Comparison of ENCODE assay signal across 21 cellular contexts in genomic region chr13:20336761-20337160, GRCh38.
DNase-seq lines count a peak whose midpoint lies in the region; ATAC-seq, FAIRE-seq and TF ChIP-seq lines count a peak whose summit lies in the region.
"Had no signal": no experiment of that assay in that cellular context is flagged by ENCODE, and none has a peak within 500 bp of the region (broad histone marks: within the 10 kb centered on the region; RNA-seq: fewer than 3 reads in every experiment).

No MANE protein-coding gene starts in this region.

- no peaks in the 10 kb centered on the region for H3K79me2 ChIP-seq in HepG2 (ENCODE audit: insufficient read depth, low read length)
- no peaks in the 10 kb centered on the region for H3K79me2 ChIP-seq in GM23338 (replicated peaks; ENCODE audit: insufficient read depth)

- no peaks in the 10 kb centered on the region; the same call in 2 of the 3 replicates for H3K36me3 Mint-ChIP-seq in GM23338 (ENCODE audit: low read depth)
- H3K36me3 Mint-ChIP-seq: CD8-positive, alpha-beta T cell had no signal

- H2AFZ ChIP-seq in HepG2 (ENCODE audit: low read length) = no peak overlapping the region
- H2AFZ ChIP-seq in GM23338 = no peak overlapping the region
- H2AFZ ChIP-seq: GM23248 had no signal

- DNase-seq in HepG2 (ENCODE audit: low spot score) (no peak), right lobe of liver (no peak), RPMI7951 (ENCODE audit: low read depth) (peak; percentile 9), foreskin melanocyte (peak; percentile 84), GM23338 (ENCODE audit: low spot score) (no peak)
- no peak for DNase-seq in NK-92 treated with Interleukin-12 subunit alpha and Interleukin-12 subunit beta, amount 100 ng/mL, for 24 hours (lab: John Stamatoyannopoulos, UW)
- DNase-seq: Caco-2; CD8-positive, alpha-beta T cell; DMS153; DMS79; GDM1; GM23248; HCEC 1CT; HFFc6; IMR-90 had no signal

- H3K4me3 ChIP-seq in HepG2 (replicated peaks in 1 of 3; ENCODE audit: insufficient read depth in 1 of 3, low read depth in 2 of 3, low read length in 3 of 3) = no peak overlapping the region
- no peak overlapping the region for H3K4me3 ChIP-seq in right lobe of liver
- no peak overlapping the region for H3K4me3 ChIP-seq in GM23338
- H3K4me3 ChIP-seq: BLaER1 treated with 17β-estradiol and CSF1 and Interleukin-3, amounts not matched to agents 10 nM and 100 nM; GM23248 had no signal

- peaks cover 19% of the 10 kb centered on the region for H3K4me1 Mint-ChIP-seq in GM23338
- H3K4me1 Mint-ChIP-seq: B cell had no signal

- no peak for TF ChIP-seq CTCF in HepG2 (CRISPR knock-in tag; IDR thresholded peaks at IDR 0.05)
- no peak for TF ChIP-seq CTCF in right lobe of liver (IDR thresholded peaks at IDR 0.05)
- TF ChIP-seq CTCF in GM23338 (conservative IDR thresholded peaks at IDR 0.05; ENCODE audit: low read depth in 2 of 2) = no peak

- no peaks in the 10 kb centered on the region for H3K9me3 Mint-ChIP-seq in GM23338
- H3K9me3 Mint-ChIP-seq: CD8-positive, alpha-beta T cell; HFFc6 had no signal

- 10% methylated on average over 4 of the region's 4 CpGs for WGBS in HepG2 (ENCODE audit: low lambda C conversion rate)
- WGBS in right lobe of liver (ENCODE audit: insufficient coverage, low coverage, low lambda C conversion rate, missing lambda C conversion rate) = 74% methylated on average over 4 of the region's 4 CpGs

- intact Hi-C loops in HepG2 (cut with micrococcal nuclease; ENCODE audit: unreplicated experiment) = no loop called here
- intact Hi-C loops in right lobe of liver (cut with DNase I) = no loop called here

- ATAC-seq in HepG2 (no peak), right lobe of liver (no peak), GM23338 (no peak)
- ATAC-seq: CD8-positive, alpha-beta T cell had no signal

- no peaks in the 10 kb centered on the region for H3F3A ChIP-seq in GM23338 (replicated peaks; ENCODE audit: low read depth)

- no peak overlapping the region for H3K9ac ChIP-seq in HepG2 (ENCODE audit: insufficient read depth, low read depth, low read length)
- H3K9ac ChIP-seq: BLaER1 treated with 17β-estradiol and CSF1 and Interleukin-3, amounts not matched to agents 10 nM and 100 nM; GM23248 had no signal

- H3K27ac ChIP-seq in HepG2 (ENCODE audit: extremely low read length, insufficient read depth, low read length) (no peak overlapping the region), right lobe of liver (no peak overlapping the region), GM23338 (ENCODE audit: low read depth) (no peak overlapping the region)
- H3K27ac ChIP-seq: BLaER1 treated with 17β-estradiol and CSF1 and Interleukin-3, amounts not matched to agents 10 nM and 100 nM; GM23248; HL-60 had no signal

- H3K4me1 ChIP-seq in HepG2 (ENCODE audit: insufficient read depth, low read length) (no peaks in the 10 kb centered on the region), right lobe of liver (no peaks in the 10 kb centered on the region), GM23338 (ENCODE audit: insufficient read depth) (peaks cover 8% of the 10 kb centered on the region)
- H3K4me1 ChIP-seq: Caco-2 had no signal

- H3K9me2 ChIP-seq in GM23338 (ENCODE audit: insufficient read depth) = no peaks in the 10 kb centered on the region

- H3K9me3 ChIP-seq in HepG2 (ENCODE audit: low read length) = no peaks in the 10 kb centered on the region
- H3K9me3 ChIP-seq in right lobe of liver = no peaks in the 10 kb centered on the region
- H3K9me3 ChIP-seq: BLaER1 treated with 17β-estradiol and CSF1 and Interleukin-3, amounts not matched to agents 10 nM and 100 nM; Caco-2 had no signal

- peaks cover 3% of the 10 kb centered on the region for H3K27me3 Mint-ChIP-seq in GM23338 (ENCODE audit: insufficient read depth, low read depth, poor library complexity)

- H3K27me3 ChIP-seq in HepG2 (ENCODE audit: control insufficient read depth in 1 of 2, insufficient read depth in 2 of 2, low read length in 2 of 2) (peaks cover 0 to 15% of the 10 kb centered on the region in 2 experiments; a peak in 3 of 5 replicates), right lobe of liver (no peaks in the 10 kb centered on the region), GM23338 (ENCODE audit: insufficient read depth) (no peaks in the 10 kb centered on the region)
- H3K27me3 ChIP-seq: BLaER1 treated with 17β-estradiol and CSF1 and Interleukin-3, amounts not matched to agents 10 nM and 100 nM had no signal

- H3K27ac Mint-ChIP-seq in GM23338 = no peak overlapping the region
- H3K27ac Mint-ChIP-seq: B cell; CD8-positive, alpha-beta T cell; HFFc6 had no signal

- CTCF ChIA-PET in HepG2 (lab: Yijun Ruan, JAX; ENCODE audit: low intra/inter-chr PET ratio, low total read pairs) = no interaction called here

- in situ Hi-C loops in HepG2 (cut with HindIII; ENCODE audit: extremely low pct_ligation_motif_present, low pct_unique_long_range_greater_than_20kb) = no loop called here

- TF ChIP-seq POLR2A in HepG2 (IDR thresholded peaks at IDR 0.05; ENCODE audit: insufficient read depth in 1 of 2, low read depth in 2 of 2, low read length in 2 of 2) (no peak), right lobe of liver (IDR thresholded peaks at IDR 0.05) (no peak)

- no peak overlapping the region for H3K4me3 Mint-ChIP-seq in GM23338
- H3K4me3 Mint-ChIP-seq: B cell; CD8-positive, alpha-beta T cell; HFFc6 had no signal

- no peaks in the 10 kb centered on the region for H4K20me1 ChIP-seq in HepG2 (ENCODE audit: insufficient read depth, low read length)
- H4K20me1 ChIP-seq in GM23338 (replicated peaks; ENCODE audit: insufficient read depth) = no peaks in the 10 kb centered on the region; the same call in 1 of the 2 replicates
- H4K20me1 ChIP-seq: BLaER1 treated with 17β-estradiol and CSF1 and Interleukin-3, amounts not matched to agents 10 nM and 100 nM had no signal

- H3K4me2 ChIP-seq in HepG2 (ENCODE audit: low read depth, low read length) (no peak overlapping the region), GM23338 (no peak overlapping the region)

- POLR2A ChIA-PET in HepG2 (lab: Yijun Ruan, JAX) = no interaction called here

- no TSS peak for BruUV-seq in HepG2 (replicated peaks; lab: Mats Ljungman, UMichigan)

- no peak for TF ChIP-seq EP300 in HepG2 (IDR thresholded peaks at IDR 0.05; ENCODE audit: low read depth in 2 of 2, low read length in 2 of 2)
- TF ChIP-seq EP300 in HepG2 (CRISPR knock-in tag; IDR thresholded peaks at IDR 0.05; ENCODE audit: borderline replicate concordance) = no peak

- H3K36me3 ChIP-seq in HepG2 (replicated peaks in 1 of 2; ENCODE audit: control insufficient read depth in 1 of 2, insufficient read depth in 2 of 2, low read length in 2 of 2) (no peaks in the 10 kb centered on the region), right lobe of liver (no peaks in the 10 kb centered on the region), GM23338 (ENCODE audit: insufficient read depth) (no peaks in the 10 kb centered on the region)
- H3K36me3 ChIP-seq: BLaER1 treated with 17β-estradiol and CSF1 and Interleukin-3, amounts not matched to agents 10 nM and 100 nM had no signal

- no peak for TF ChIP-seq RAD21 in HepG2 (CRISPR knock-in tag; IDR thresholded peaks at IDR 0.05)

- no peak for FAIRE-seq in HepG2 (lab: Jason Lieb, UNC)
- FAIRE-seq: GM12892, GM18507, H54 had no signal

TF ChIP-seq in HepG2, 621 proteins besides CTCF, POLR2A, EP300 and RAD21 (continues in another document):
- TF ChIP-seq MTERF4 (CRISPR knock-in tag; IDR thresholded peaks at IDR 0.05) (no peak), ATF7 (IDR thresholded peaks at IDR 0.05) (peak; percentile 56; the same call in 1 of the 2 replicates), ATF7 (CRISPR knock-in tag; IDR thresholded peaks at IDR 0.05) (no peak), ZNF282 (IDR thresholded peaks at IDR 0.05; ENCODE audit: partially characterized antibody) (no peak)

Comparison
In these comparisons a context has a peak if more than half of its experiments do, and no peak if none do; other contexts are left out.
1. DNase-seq: peak in RPMI7951 (single experiment) and foreskin melanocyte (single experiment); none in HepG2 (single experiment), right lobe of liver (0 of 3), GM23338 (single experiment) and NK-92 treated with Interleukin-12 subunit alpha and Interleukin-12 subunit beta, amount 100 ng/mL, for 24 hours (single experiment).